In the genomic region with DNA sequence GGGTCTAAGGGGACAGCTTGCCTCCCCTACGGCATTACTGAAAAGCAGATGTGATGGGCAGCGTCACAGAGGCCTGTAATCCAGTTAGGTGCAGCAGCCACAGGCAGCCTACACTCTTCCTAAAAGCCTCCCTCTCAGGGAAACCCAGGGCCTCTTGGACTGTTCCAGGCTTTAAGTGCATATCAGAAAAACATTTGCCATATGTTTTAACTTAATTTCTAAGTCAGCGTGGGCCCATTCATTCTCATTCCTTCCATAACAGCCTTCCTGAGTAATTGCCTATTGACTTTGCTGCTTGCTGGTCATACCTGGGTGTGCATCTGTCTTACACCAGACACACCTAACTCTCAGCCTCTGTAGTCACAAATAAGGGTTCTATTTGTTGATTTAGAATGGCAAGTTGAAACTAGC, we compare ENCODE assay signal across 7 cellular contexts.
DNase-seq lines count a peak whose midpoint lies in the region; ATAC-seq and TF ChIP-seq lines count a peak whose summit lies in the region.

No MANE protein-coding gene starts in this region.

- H3K27ac ChIP-seq in colonic mucosa (peak overlapping the region; percentile 5), right lobe of liver (peak overlapping the region; percentile 27 to 49 (median 35)), tibial artery (peak overlapping the region; percentile 88 to 91)

- 66% methylated on average over 3 of the region's 3 CpGs for WGBS in right lobe of liver (ENCODE audit: insufficient coverage, low coverage, low lambda C conversion rate, missing lambda C conversion rate)

- H3K9me3 ChIP-seq in colonic mucosa (no peaks in the 10 kb centered on the region), right lobe of liver (no peaks in the 10 kb centered on the region), tibial artery (no peaks in the 10 kb centered on the region)

- ATAC-seq in right lobe of liver (no peak), HG02763 (IDR thresholded peaks at IDR 0.05; ENCODE audit: unreplicated experiment) (no peak)

- H3K9ac ChIP-seq in colonic mucosa (ENCODE audit: low read depth in 2 of 2, low read length in 2 of 2) = no peak overlapping the region

- H3K36me3 ChIP-seq in colonic mucosa = no peaks in the 10 kb centered on the region
- no peaks in the 10 kb centered on the region for H3K36me3 ChIP-seq in right lobe of liver
- no peaks in the 10 kb centered on the region for H3K36me3 ChIP-seq in tibial artery

- no peak for TF ChIP-seq CTCF in colonic mucosa (IDR thresholded peaks at IDR 0.05)
- TF ChIP-seq CTCF in right lobe of liver (IDR thresholded peaks at IDR 0.05) = no peak
- TF ChIP-seq CTCF in tibial artery (IDR thresholded peaks at IDR 0.05) = no peak

- no peak overlapping the region for H3K4me3 ChIP-seq in colonic mucosa
- H3K4me3 ChIP-seq in right lobe of liver = no peak overlapping the region
- H3K4me3 ChIP-seq in tibial artery = no peak overlapping the region

- H3K27me3 ChIP-seq in colonic mucosa (no peaks in the 10 kb centered on the region), right lobe of liver (no peaks in the 10 kb centered on the region), tibial artery (no peaks in the 10 kb centered on the region)

- peak; percentile 50 for DNase-seq in NCI-H748 (lab: John Stamatoyannopoulos, UW; ENCODE audit: unreplicated experiment)
- DNase-seq in colonic mucosa = no peak
- no peak for DNase-seq in right lobe of liver
- no peak for DNase-seq in tibial artery
- no peak for DNase-seq in HuH-7 (ENCODE audit: low spot score)
- no peak for DNase-seq in amygdala (lab: John Stamatoyannopoulos, UW)

- H3K4me1 ChIP-seq in colonic mucosa (no peaks in the 10 kb centered on the region), right lobe of liver (no peaks in the 10 kb centered on the region), tibial artery (peaks cover 0 to 53% (median 25%) of the 10 kb centered on the region in 4 donors)

- intact Hi-C loops in colonic mucosa (cut with DNase I) = no loop called here
- intact Hi-C loops in right lobe of liver (cut with DNase I) = no loop called here
- intact Hi-C loops in tibial artery (cut with DNase I; ENCODE audit: low total_unique reads) = loop anchor here (5.0 to 10.0 kb wide), 3 partner anchors 67 to 199 kb away; no protein-coding TSS in a partner anchor

- no peak for TF ChIP-seq POLR2A in right lobe of liver (IDR thresholded peaks at IDR 0.05)

Comparison
In these comparisons a context has a peak if more than half of its experiments do, and no peak if none do; other contexts are left out.
1. H3K27ac ChIP-seq: peak in every context shown above with its lines; median percentile 90 in tibial artery; 35 in right lobe of liver; 5 in colonic mucosa.